In genomic region chr11:11292839-11293238, GRCh38 we compare ENCODE assay signal across 26 cellular contexts.
"Had no signal": no experiment of that assay in that cellular context is flagged by ENCODE, and none has a peak within 500 bp of the region (broad histone marks: within the 10 kb centered on the region; RNA-seq: fewer than 3 reads in every experiment).

No MANE protein-coding gene starts in this region.

- H2AFZ ChIP-seq: hepatocyte had no signal

- H3K4me3 Mint-ChIP-seq: dendritic cell treated with granulocyte-macrophage colony-stimulating factor and Interleukin-4, amounts not matched to agents 40 ng/mL and 50 ng/mL, for 4 days; effector memory CD8-positive, alpha-beta T cell; endodermal cell; immature natural killer cell had no signal

- H3K79me2 ChIP-seq: hepatocyte had no signal

- H3K4me2 ChIP-seq: hepatocyte had no signal

- H3K27me3 ChIP-seq: colonic mucosa, esophagus squamous epithelium, gastrocnemius medialis, heart left ventricle, hepatocyte had no signal

- H3K4me3 ChIP-seq: colonic mucosa, esophagus squamous epithelium, gastrocnemius medialis, heart left ventricle, hepatocyte, left ventricle myocardium inferior, lower lobe of right lung had no signal

- H3K4me1 ChIP-seq: colonic mucosa, esophagus squamous epithelium, gastrocnemius medialis had no signal

- H3K9me3 ChIP-seq: colonic mucosa, esophagus squamous epithelium, gastrocnemius medialis, heart left ventricle, left ventricle myocardium inferior, lower lobe of right lung had no signal

- ATAC-seq: effector memory CD8-positive, alpha-beta T cell; esophagus mucosa; gastrocnemius medialis; heart left ventricle; left colon; left lobe of liver; lower lobe of right lung had no signal

- H3K4me1 Mint-ChIP-seq: immature natural killer cell had no signal

- H3K9me3 Mint-ChIP-seq: dendritic cell treated with granulocyte-macrophage colony-stimulating factor and Interleukin-4, amounts not matched to agents 40 ng/mL and 50 ng/mL, for 4 days; effector memory CD8-positive, alpha-beta T cell; endodermal cell; immature natural killer cell had no signal

- DNase-seq: colonic mucosa; cortex of kidney; effector CD8-positive, alpha-beta T cell; effector memory CD8-positive, alpha-beta T cell; endodermal cell; erythroblast; esophagus squamous epithelium; foreskin fibroblast; foreskin melanocyte; gastrocnemius medialis; heart left ventricle; hypothalamus; immature natural killer cell; islet precursor cell; kidney; kidney glomerular epithelial cell; left colon; left ventricle myocardium inferior; lower lobe of right lung; mesenchymal stem cell; midbrain had no signal

- H3K36me3 ChIP-seq: colonic mucosa, esophagus squamous epithelium, gastrocnemius medialis had no signal

- H3K27ac ChIP-seq: colonic mucosa, epithelial cell of prostate, esophagus squamous epithelium, gastrocnemius medialis, heart left ventricle, hepatocyte, left ventricle myocardium inferior, lower lobe of right lung had no signal

- H3K27ac Mint-ChIP-seq: effector memory CD8-positive, alpha-beta T cell; endodermal cell; immature natural killer cell had no signal

- H3K36me3 Mint-ChIP-seq: immature natural killer cell had no signal
